In genomic region chr14:20799955-20800544, GRCh38 we compare ENCODE assay signal across 11 cellular contexts. TPM values are rescaled to one million over a fixed set of nuclear protein-coding genes. Genes with fewer than 3 reads are reported as not detected.
DNase-seq lines count a peak whose midpoint lies in the region; ATAC-seq, FAIRE-seq and TF ChIP-seq lines count a peak whose summit lies in the region.
"Had no signal": no experiment of that assay in that cellular context is flagged by ENCODE, and none has a peak within 500 bp of the region (broad histone marks: within the 10 kb centered on the region; RNA-seq: fewer than 3 reads in every experiment).

No MANE protein-coding gene starts in this region.

- no peaks in the 10 kb centered on the region for H3K4me1 ChIP-seq in astrocyte (ENCODE audit: insufficient read depth, low read length)
- peaks cover 0 to 6% of the 10 kb centered on the region in 2 donors for H3K4me1 ChIP-seq in gastrocnemius medialis

- no peaks in the 10 kb centered on the region for H3K9me3 Mint-ChIP-seq in astrocyte (ENCODE audit: unreplicated experiment)

- no peak for FAIRE-seq in astrocyte (lab: Jason Lieb, UNC)

- no peaks in the 10 kb centered on the region for H3K79me2 ChIP-seq in astrocyte (ENCODE audit: insufficient read depth, low read length)

- peak overlapping the region; percentile 74 for H3K4me3 Mint-ChIP-seq in astrocyte (ENCODE audit: unreplicated experiment)
- H3K4me3 Mint-ChIP-seq: activated CD8-positive, alpha-beta T cell treated with anti-CD3 and anti-CD28 coated beads, Interleukin-2, amount 10 ng/mL, durations not matched to agents 7 days and 5 days had no signal

- H3K36me3 ChIP-seq in astrocyte (ENCODE audit: insufficient read depth, low read length) (no peaks in the 10 kb centered on the region), gastrocnemius medialis (no peaks in the 10 kb centered on the region)

- no peak for TF ChIP-seq POLR2A in gastrocnemius medialis (IDR thresholded peaks at IDR 0.05)

- no peak for TF ChIP-seq CTCF in astrocyte (IDR thresholded peaks at IDR 0.05; ENCODE audit: insufficient read depth, low read depth, low read length)
- no peak for TF ChIP-seq CTCF in gastrocnemius medialis (IDR thresholded peaks at IDR 0.05 in 4 of 5, conservative IDR thresholded peaks at IDR 0.05 in 1 of 5)

- peak overlapping the region; percentile 93 for H3K27ac Mint-ChIP-seq in astrocyte (ENCODE audit: unreplicated experiment)
- H3K27ac Mint-ChIP-seq: activated CD8-positive, alpha-beta T cell treated with anti-CD3 and anti-CD28 coated beads, Interleukin-2, amount 10 ng/mL, durations not matched to agents 7 days and 5 days had no signal

- H3K4me2 ChIP-seq in astrocyte (ENCODE audit: low read length), result no peak overlapping the region

- DNase-seq in astrocyte (ENCODE audit: low read depth) (no peak), left lobe of liver (ENCODE audit: low spot score) (no peak), gastrocnemius medialis (no peak), posterior vena cava (ENCODE audit: low spot score) (no peak)
- DNase-seq: activated CD8-positive, alpha-beta T cell treated with anti-CD3 and anti-CD28 coated beads, Interleukin-2, amount 10 ng/mL, durations not matched to agents 7 days and 5 days; DMS153 had no signal

- H3K27me3 Mint-ChIP-seq in astrocyte (ENCODE audit: low read depth, unreplicated experiment), result no peaks in the 10 kb centered on the region

- no peak overlapping the region for H2AFZ ChIP-seq in astrocyte (ENCODE audit: low read depth, low read length)

- H3K9ac ChIP-seq in astrocyte (ENCODE audit: low read length), result no peak overlapping the region

- in situ Hi-C loops in gastrocnemius medialis (cut with MboI; ENCODE audit: low sequenced_read_pairs in 4 of 4), result no loop called here

- H3K4me3 ChIP-seq in astrocyte (ENCODE audit: insufficient read depth, low read depth, low read length), result no peak overlapping the region
- peak overlapping the region; percentile 38 to 55 (median 44) for H3K4me3 ChIP-seq in gastrocnemius medialis
- H3K4me3 ChIP-seq: mucosa of descending colon had no signal

- H3K36me3 Mint-ChIP-seq in astrocyte (ENCODE audit: low read depth, unreplicated experiment), result no peaks in the 10 kb centered on the region

- H4K20me1 ChIP-seq in astrocyte (ENCODE audit: insufficient read depth, low read length), result no peaks in the 10 kb centered on the region

- H3K27me3 ChIP-seq in astrocyte (ENCODE audit: insufficient read depth, low read length), result no peaks in the 10 kb centered on the region
- no peaks in the 10 kb centered on the region for H3K27me3 ChIP-seq in gastrocnemius medialis

- peaks cover 29% of the 10 kb centered on the region for H3K4me1 Mint-ChIP-seq in astrocyte (ENCODE audit: low read depth, unreplicated experiment)

- intact Hi-C loops in gastrocnemius medialis (cut with DNase I; ENCODE audit: low total_unique reads), result no loop called here
- intact Hi-C loops in posterior vena cava (cut with DNase I), result no loop called here

- ATAC-seq in GM18868 (IDR thresholded peaks at IDR 0.05; ENCODE audit: unreplicated experiment), result peak; percentile 45
- ATAC-seq in left lobe of liver, result peak; percentile 76
- ATAC-seq in gastrocnemius medialis, result peak; percentile 62 to 73
- ATAC-seq in GM21367 (IDR thresholded peaks at IDR 0.05; ENCODE audit: unreplicated experiment), result no peak
- ATAC-seq in HG03097 (IDR thresholded peaks at IDR 0.05; ENCODE audit: low FRiP score, unreplicated experiment), result no peak
- ATAC-seq in HG02885 (IDR thresholded peaks at IDR 0.05; ENCODE audit: poor library complexity, unreplicated experiment), result no peak
- ATAC-seq: activated CD8-positive, alpha-beta T cell treated with anti-CD3 and anti-CD28 coated beads, Interleukin-2, amount 10 ng/mL, durations not matched to agents 7 days and 5 days; mucosa of descending colon had no signal

- no peak overlapping the region for H3K27ac ChIP-seq in astrocyte (ENCODE audit: low read depth, low read length)
- peak overlapping the region; percentile 30 to 78 (median 61) for H3K27ac ChIP-seq in gastrocnemius medialis

- H3K9me3 ChIP-seq in astrocyte (ENCODE audit: insufficient read depth, low read depth, low read length), result no peaks in the 10 kb centered on the region
- H3K9me3 ChIP-seq in gastrocnemius medialis, result no peaks in the 10 kb centered on the region
- H3K9me3 ChIP-seq: mucosa of descending colon had no signal

RNA-seq across cellular contexts. Expression of gene RNASE1, which starts 2.6 kb away (rescaled TPM):
- total RNA-seq in astrocyte, result 4.7 and 5.3 TPM in 2 replicates
- total RNA-seq in left lobe of liver, result 21.4 TPM
- 100 to 1,000 TPM; 157 to 198 (median 190) TPM for total RNA-seq in gastrocnemius medialis
- total RNA-seq in posterior vena cava, result 100 to 1,000 TPM; 222 to 363 TPM
- total RNA-seq: activated CD8-positive, alpha-beta T cell treated with anti-CD3 and anti-CD28 coated beads, Interleukin-2, amount 10 ng/mL, durations not matched to agents 7 days and 5 days had no signal

RNA-seq across cellular contexts. Expression of gene RNASE6, which starts 19.0 kb away (rescaled TPM):
- total RNA-seq in astrocyte, result 0.29 TPM in 1 of 2 replicates, not detected in the other
- total RNA-seq in left lobe of liver, result 1.6 TPM
- 1 to 10 TPM in 3 of 4 donors, under 1 TPM in 1; 0.61 to 5.9 (median 4.8) TPM for total RNA-seq in gastrocnemius medialis
- total RNA-seq in posterior vena cava, result 10 to 100 TPM in 1 of 2 donors, 1 to 10 TPM in 1; 7.0 to 16.3 TPM

RNA-seq across cellular contexts. Expression of gene EDDM3B, which starts 31.8 kb away (rescaled TPM):
- total RNA-seq in astrocyte (not detected in 2 replicates), left lobe of liver (not detected), gastrocnemius medialis (not detected), posterior vena cava (not detected)
- total RNA-seq: activated CD8-positive, alpha-beta T cell treated with anti-CD3 and anti-CD28 coated beads, Interleukin-2, amount 10 ng/mL, durations not matched to agents 7 days and 5 days; mucosa of descending colon had no signal

RNA-seq across cellular contexts. Expression of gene EDDM3A, which starts 54.4 kb away (rescaled TPM):
- total RNA-seq in astrocyte (not detected in 2 replicates), left lobe of liver (not detected), gastrocnemius medialis (not detected), posterior vena cava (not detected)
- total RNA-seq: activated CD8-positive, alpha-beta T cell treated with anti-CD3 and anti-CD28 coated beads, Interleukin-2, amount 10 ng/mL, durations not matched to agents 7 days and 5 days; mucosa of descending colon had no signal

Comparison
In these comparisons a context has a peak if more than half of its experiments do, and no peak if none do; other contexts are left out.
1. ATAC-seq: peak in GM18868 (single experiment), left lobe of liver (single experiment) and gastrocnemius medialis (2 of 2); none in GM21367 (single experiment), HG03097 (single experiment) and HG02885 (single experiment).